In genomic region chr17:36947922-36948716, GRCh38 we compare ENCODE assay signal across 8 cellular contexts. TPM values are rescaled to one million over a fixed set of nuclear protein-coding genes. Genes with fewer than 3 reads are reported as not detected.
DNase-seq lines count a peak whose midpoint lies in the region; ATAC-seq and TF ChIP-seq lines count a peak whose summit lies in the region.

No MANE protein-coding gene starts in this region.

- H3K9me3 ChIP-seq in RWPE2 (ENCODE audit: severe bottlenecking) = no peaks in the 10 kb centered on the region
- no peaks in the 10 kb centered on the region for H3K9me3 ChIP-seq in osteoblast (ENCODE audit: low read depth, low read length)

- H3K27ac ChIP-seq in RWPE2 (ENCODE audit: poor library complexity, severe bottlenecking) (no peak overlapping the region), osteoblast (ENCODE audit: low read depth, low read length) (peak overlapping the region; percentile 81)

- H3K4me1 ChIP-seq in RWPE2 (ENCODE audit: insufficient read depth, poor library complexity, severe bottlenecking) (peaks cover 7% of the 10 kb centered on the region), osteoblast (ENCODE audit: insufficient read depth, low read length) (peaks cover 15% of the 10 kb centered on the region)

- peak overlapping the region; percentile 84 for H2AFZ ChIP-seq in osteoblast (ENCODE audit: low read length)

- peaks cover 50% of the 10 kb centered on the region for H3K27me3 ChIP-seq in RWPE2 (ENCODE audit: insufficient read depth, poor library complexity, severe bottlenecking)
- H3K27me3 ChIP-seq in osteoblast (ENCODE audit: insufficient read depth, low read length) = peaks cover 51% of the 10 kb centered on the region

- POLR2A ChIA-PET in AG04449 (lab: Yijun Ruan, JAX) = interaction anchor here (0.7 kb wide), 1 partner anchor 263 kb away, joined by 3 read pairs; no protein-coding TSS in a partner anchor

- peak overlapping the region; percentile 98 for H3K4me2 ChIP-seq in osteoblast (ENCODE audit: insufficient read depth, low read length)

- peak overlapping the region; percentile 90 for H3K4me3 ChIP-seq in AG04449 (ENCODE audit: low read depth, low read length)
- H3K4me3 ChIP-seq in RWPE2 (ENCODE audit: severe bottlenecking) = peak overlapping the region; percentile 85
- peak overlapping the region; percentile 93 for H3K4me3 ChIP-seq in osteoblast (ENCODE audit: insufficient read depth, low read length)

- peaks cover 37% of the 10 kb centered on the region for H3K79me2 ChIP-seq in osteoblast (ENCODE audit: insufficient read depth, low read length)

- H3K36me3 ChIP-seq in RWPE2 (ENCODE audit: low read depth) = peaks cover 31% of the 10 kb centered on the region
- peaks cover 18% of the 10 kb centered on the region for H3K36me3 ChIP-seq in osteoblast (ENCODE audit: insufficient read depth, low read length)

- CTCF ChIA-PET in AG04449 (lab: Yijun Ruan, JAX) = interaction anchor here (0.7 to 1.7 kb wide), 5 partner anchors 11 to 292 kb away, joined by 3 to 5 read pairs (median 4); partner anchors contain the start of gene LHX1

- ATAC-seq in GM21737 (IDR thresholded peaks at IDR 0.05; ENCODE audit: unreplicated experiment) = peak; percentile 5
- ATAC-seq in RWPE2 (ENCODE audit: low read depth) = peak; percentile 55
- ATAC-seq in esophagus mucosa = peak; percentile 70
- no peak for ATAC-seq in HG03196 (IDR thresholded peaks at IDR 0.05; ENCODE audit: unreplicated experiment)

- peaks cover 12% of the 10 kb centered on the region for H4K20me1 ChIP-seq in osteoblast (ENCODE audit: insufficient read depth, low read length)

- DNase-seq in AG04449 (ENCODE audit: low read depth, low spot score) = no peak
- no peak for DNase-seq in RWPE2 (ENCODE audit: low spot score)
- DNase-seq in osteoblast (ENCODE audit: insufficient read length, low spot score, missing footprints) = no peak
- DNase-seq in H4 (ENCODE audit: low spot score) = no peak
- DNase-seq in stimulated activated CD4-positive, alpha-beta T cell treated with anti-CD3 and anti-CD28 coated beads, Interleukin-15, amount 100 ng/mL, for 24 hours = no peak

- TF ChIP-seq CTCF in AG04449 (IDR thresholded peaks at IDR 0.05; ENCODE audit: insufficient read depth, low read length, missing control alignments) = no peak
- no peak for TF ChIP-seq CTCF in RWPE2 (IDR thresholded peaks at IDR 0.05; ENCODE audit: poor library complexity, severe bottlenecking)
- no peak for TF ChIP-seq CTCF in osteoblast (IDR thresholded peaks at IDR 0.05; ENCODE audit: extremely low read depth, low read depth, low read length)

RNA-seq across cellular contexts. Expression of gene AATF, which starts 0.6 kb away (rescaled TPM):
- total RNA-seq in esophagus mucosa (32.7 TPM), osteoblast (22.4 and 24.2 TPM in 2 replicates)
- total RNA-seq in H4 (2014; rRNA removed; shearing (Covaris generic)) = 45.1 and 47.1 TPM in 2 replicates

RNA-seq across cellular contexts. Expression of gene LHX1, which starts 10.8 kb away (rescaled TPM):
- total RNA-seq in esophagus mucosa (not detected), osteoblast (not detected in 2 replicates)
- 0.39 and 0.97 TPM in 2 replicates for total RNA-seq in H4 (2014; rRNA removed; shearing (Covaris generic))
